Comparison of ENCODE assay signal across 9 cellular contexts in genomic region chr18:76449110-76449453, GRCh38. TPM values are rescaled to one million over a fixed set of nuclear protein-coding genes. Genes with fewer than 3 reads are reported as not detected.
A peak's percentile ranks its signal among the peaks of the same experiment; 100 is the strongest.
DNase-seq lines count a peak whose midpoint lies in the region; ATAC-seq and TF ChIP-seq lines count a peak whose summit lies in the region.
"Had no signal": no experiment of that assay in that cellular context is flagged by ENCODE, and none has a peak within 500 bp of the region (broad histone marks: within the 10 kb centered on the region; RNA-seq: fewer than 3 reads in every experiment).

No MANE protein-coding gene starts in this region.

- H3K4me1 Mint-ChIP-seq in chondrocyte (ENCODE audit: low read depth) (peaks cover 75% of the 10 kb centered on the region), naive B cell (peaks cover 55 to 83% (median 64%) of the 10 kb centered on the region in 3 donors)
- peaks cover 36% of the 10 kb centered on the region for H3K4me1 Mint-ChIP-seq in activated T-helper 17 cell treated with anti-CD3 and anti-CD28 coated beads, Interleukin-2, amount 50 U/mL, for 72 hours

- TF ChIP-seq POLR2A in Peyer's patch (IDR thresholded peaks at IDR 0.05), result no peak
- TF ChIP-seq POLR2A in suprapubic skin (IDR thresholded peaks at IDR 0.05), result no peak

- H3K27ac Mint-ChIP-seq in chondrocyte (ENCODE audit: unreplicated experiment) (peak overlapping the region; percentile 42), naive B cell (peak overlapping the region in 2 of 6 donors; percentile 3 to 84)
- H3K27ac Mint-ChIP-seq in activated T-helper 17 cell treated with anti-CD3 and anti-CD28 coated beads, Interleukin-2, amount 50 U/mL, for 72 hours, result no peak overlapping the region
- H3K27ac Mint-ChIP-seq: CD4-positive, CD25-positive, alpha-beta regulatory T cell had no signal

- H3K27ac ChIP-seq in Peyer's patch (peak overlapping the region in 1 of 4 donors; percentile 14), suprapubic skin (no peak overlapping the region)

- H3K36me3 ChIP-seq in Peyer's patch (no peaks in the 10 kb centered on the region), suprapubic skin (no peaks in the 10 kb centered on the region)

- TF ChIP-seq CTCF in Peyer's patch (IDR thresholded peaks at IDR 0.05), result no peak
- no peak for TF ChIP-seq CTCF in chondrocyte (IDR thresholded peaks at IDR 0.05)
- TF ChIP-seq CTCF in suprapubic skin (IDR thresholded peaks at IDR 0.05), result no peak

- H3K4me1 ChIP-seq in Peyer's patch, result peaks cover 0 to 55% (median 0%) of the 10 kb centered on the region in 4 donors
- peaks cover 79% of the 10 kb centered on the region for H3K4me1 ChIP-seq in suprapubic skin

- H3K27me3 ChIP-seq in Peyer's patch (no peaks in the 10 kb centered on the region), suprapubic skin (no peaks in the 10 kb centered on the region)

- H3K4me3 ChIP-seq in Peyer's patch (no peak overlapping the region), suprapubic skin (no peak overlapping the region)

- H3K9me3 ChIP-seq in Peyer's patch, result no peaks in the 10 kb centered on the region
- no peaks in the 10 kb centered on the region for H3K9me3 ChIP-seq in suprapubic skin

- H3K9me3 Mint-ChIP-seq in chondrocyte (ENCODE audit: low read depth), result no peaks in the 10 kb centered on the region
- no peaks in the 10 kb centered on the region for H3K9me3 Mint-ChIP-seq in naive B cell
- H3K9me3 Mint-ChIP-seq in activated T-helper 17 cell treated with anti-CD3 and anti-CD28 coated beads, Interleukin-2, amount 50 U/mL, for 72 hours, result no peaks in the 10 kb centered on the region

- no peaks in the 10 kb centered on the region for H3K36me3 Mint-ChIP-seq in chondrocyte (ENCODE audit: low read depth)
- peaks cover 0 to 3% of the 10 kb centered on the region in 2 donors for H3K36me3 Mint-ChIP-seq in naive B cell
- H3K36me3 Mint-ChIP-seq in activated T-helper 17 cell treated with anti-CD3 and anti-CD28 coated beads, Interleukin-2, amount 50 U/mL, for 72 hours (ENCODE audit: low read depth), result no peaks in the 10 kb centered on the region
- H3K36me3 Mint-ChIP-seq: CD4-positive, CD25-positive, alpha-beta regulatory T cell had no signal

- H3K27me3 Mint-ChIP-seq in chondrocyte (ENCODE audit: low read depth) (no peaks in the 10 kb centered on the region), naive B cell (no peaks in the 10 kb centered on the region)
- H3K27me3 Mint-ChIP-seq in activated T-helper 17 cell treated with anti-CD3 and anti-CD28 coated beads, Interleukin-2, amount 50 U/mL, for 72 hours, result no peaks in the 10 kb centered on the region

- ATAC-seq in naive B cell (ENCODE audit: low read depth in 2 of 2), result no peak
- no peak for ATAC-seq in activated T-helper 17 cell treated with anti-CD3 and anti-CD28 coated beads, Interleukin-2, amount 50 U/mL, for 72 hours (replicated peaks)
- no peak for ATAC-seq in GM19023 (IDR thresholded peaks at IDR 0.05; ENCODE audit: unreplicated experiment)
- ATAC-seq: SK-N-SH treated with all-trans-retinoic acid at 6 μM for 48 hours had no signal

- 90% methylated on average over 5 of the region's 5 CpGs for WGBS in suprapubic skin

- no peak overlapping the region for H3K4me3 Mint-ChIP-seq in chondrocyte (ENCODE audit: unreplicated experiment)
- H3K4me3 Mint-ChIP-seq in naive B cell, result peak overlapping the region in 6 of 8 donors; percentile 20 to 91 (median 48)
- H3K4me3 Mint-ChIP-seq in activated T-helper 17 cell treated with anti-CD3 and anti-CD28 coated beads, Interleukin-2, amount 50 U/mL, for 72 hours, result no peak overlapping the region

- no peak for TF ChIP-seq EP300 in suprapubic skin (IDR thresholded peaks at IDR 0.05)

- DNase-seq in Peyer's patch, result peak in 2 of 3 donors; percentile 41 to 44
- DNase-seq in chondrocyte (ENCODE audit: low spot score), result peak; percentile 65
- DNase-seq in naive B cell, result no peak
- DNase-seq in suprapubic skin (ENCODE audit: low spot score in 2 of 2), result peak; percentile 59 to 76
- DNase-seq in NCI-H2107 treated with DMSO at 0.1 percent for 48 hours (lab: John Stamatoyannopoulos, UW; ENCODE audit: unreplicated experiment), result no peak
- DNase-seq: CD4-positive, CD25-positive, alpha-beta regulatory T cell had no signal

RNA-seq across cellular contexts. Expression of gene ZNF516, which starts 46.0 kb away (rescaled TPM):
- total RNA-seq in Peyer's patch, result 10 to 100 TPM; 19.8 to 39.6 (median 25.7) TPM
- total RNA-seq in chondrocyte, result 26.1 to 31.8 TPM (median 27.7 TPM) in 3 replicates
- polyA plus RNA-seq in naive B cell (ENCODE audit: low read depth in 6 of 6), result 1 to 10 TPM; 1.7 to 7.5 (median 4.8) TPM
- total RNA-seq in suprapubic skin, result 10 to 100 TPM; 20.5 to 55.4 (median 22.4) TPM
- total RNA-seq in activated T-helper 17 cell treated with anti-CD3 and anti-CD28 coated beads, Interleukin-2, amount 50 U/mL, for 72 hours, result 10 to 100 TPM in 1 of 2 donors, 1 to 10 TPM in 1; 3.7 to 22.8 TPM

Comparison
In these comparisons a context has a peak if more than half of its experiments do, and no peak if none do; other contexts are left out.
1. DNase-seq: peak in Peyer's patch (2 of 3), chondrocyte (single experiment) and suprapubic skin (2 of 2); none in naive B cell (single experiment) and NCI-H2107 treated with DMSO at 0.1 percent for 48 hours (single experiment).
2. H3K4me3 Mint-ChIP-seq: peak in naive B cell (6 of 8); none in chondrocyte (single experiment) and activated T-helper 17 cell treated with anti-CD3 and anti-CD28 coated beads, Interleukin-2, amount 50 U/mL, for 72 hours (single experiment).